Comparison of ENCODE assay signal across 11 cellular contexts in the genomic region with DNA sequence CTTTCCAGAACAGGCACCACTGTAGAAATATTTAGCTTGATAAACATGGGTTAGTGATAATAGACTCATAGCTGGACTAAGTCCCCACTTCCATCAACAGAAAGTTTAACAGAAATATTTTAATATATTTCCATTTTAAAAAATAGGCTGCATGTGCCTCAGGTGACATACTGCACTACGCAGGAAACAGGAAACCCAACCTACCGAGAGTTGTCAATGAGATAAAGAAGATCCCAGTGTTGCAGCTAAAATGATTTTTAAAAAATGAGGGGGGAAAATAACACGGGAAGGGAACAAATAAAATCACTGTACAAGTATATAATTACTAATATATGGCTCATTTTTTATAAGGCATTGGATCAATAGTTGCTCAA.
DNase-seq lines count a peak whose midpoint lies in the region; ATAC-seq, FAIRE-seq and TF ChIP-seq lines count a peak whose summit lies in the region.
"Had no signal": no experiment of that assay in that cellular context is flagged by ENCODE, and none has a peak within 500 bp of the region (broad histone marks: within the 10 kb centered on the region; RNA-seq: fewer than 3 reads in every experiment).

No MANE protein-coding gene starts in this region.

- peaks cover 9% of the 10 kb centered on the region for H3K79me2 ChIP-seq in endothelial cell of umbilical vein (ENCODE audit: control insufficient read depth, insufficient read depth, low read length)

- TSS peak; percentile 14 for BruUV-seq in endothelial cell of umbilical vein (replicated peaks; lab: Mats Ljungman, UMichigan)

- peaks cover 2% of the 10 kb centered on the region for H3K9me1 ChIP-seq in endothelial cell of umbilical vein (replicated peaks; ENCODE audit: control insufficient read depth, extremely low read depth, insufficient read depth, low read length)

- H3K27me3 ChIP-seq in right atrium auricular region (no peaks in the 10 kb centered on the region), endothelial cell of umbilical vein (ENCODE audit: control insufficient read depth in 2 of 2, insufficient read depth in 2 of 2, low read length in 2 of 2) (no peaks in the 10 kb centered on the region), H7 (ENCODE audit: control insufficient read depth, insufficient read depth, low read length) (no peaks in the 10 kb centered on the region)
- H3K27me3 ChIP-seq: BLaER1 treated with 17β-estradiol and CSF1 and Interleukin-3, amounts not matched to agents 10 nM and 100 nM; right lobe of liver had no signal

- H3K27ac ChIP-seq in right atrium auricular region (peak overlapping the region; percentile 54 to 68), KOPT-K1 (ENCODE audit: low read depth, low read length, poor library complexity, severe bottlenecking) (peak overlapping the region; percentile 76), endothelial cell of umbilical vein (ENCODE audit: insufficient read depth, low read depth, low read length) (peak overlapping the region; percentile 82), substantia nigra (ENCODE audit: low read depth, low read length, poor library complexity, severe bottlenecking) (no peak overlapping the region)
- H3K27ac ChIP-seq: right lobe of liver had no signal

- peak overlapping the region; percentile 54 for H3K4me2 ChIP-seq in endothelial cell of umbilical vein (ENCODE audit: insufficient read depth, low read length)

- H3K9me3 ChIP-seq in right atrium auricular region (no peaks in the 10 kb centered on the region), KOPT-K1 (ENCODE audit: insufficient read depth, low read length, poor library complexity, severe bottlenecking) (no peaks in the 10 kb centered on the region), endothelial cell of umbilical vein (replicated peaks; ENCODE audit: control insufficient read depth, insufficient read depth, low read length) (no peaks in the 10 kb centered on the region)
- H3K9me3 ChIP-seq: BLaER1 treated with 17β-estradiol and CSF1 and Interleukin-3, amounts not matched to agents 10 nM and 100 nM; right lobe of liver had no signal

- H3K4me1 ChIP-seq in right atrium auricular region (peaks cover 0 to 14% of the 10 kb centered on the region in 2 donors), endothelial cell of umbilical vein (ENCODE audit: control insufficient read depth, extremely low read depth, insufficient read depth, low read length) (peaks cover 52% of the 10 kb centered on the region)

- H3K4me3 ChIP-seq in right atrium auricular region (no peak overlapping the region), endothelial cell of umbilical vein (replicated peaks in 1 of 3; ENCODE audit: insufficient read depth in 1 of 3, low read depth in 1 of 3, low read length in 3 of 3) (peak overlapping the region in 1 of 3 experiments; percentile 44), H7 (ENCODE audit: insufficient read depth, low read depth, low read length) (no peak overlapping the region)
- H3K4me3 ChIP-seq: BLaER1 treated with 17β-estradiol and CSF1 and Interleukin-3, amounts not matched to agents 10 nM and 100 nM; right lobe of liver had no signal

- H3K9ac ChIP-seq in endothelial cell of umbilical vein (replicated peaks; ENCODE audit: extremely low read depth, insufficient read depth, low read length), result peak overlapping the region; percentile 73
- H3K9ac ChIP-seq: BLaER1 treated with 17β-estradiol and CSF1 and Interleukin-3, amounts not matched to agents 10 nM and 100 nM had no signal

- no peaks in the 10 kb centered on the region for H4K20me1 ChIP-seq in endothelial cell of umbilical vein (replicated peaks; ENCODE audit: control insufficient read depth, extremely low read depth, insufficient read depth, low read length)
- H4K20me1 ChIP-seq: BLaER1 treated with 17β-estradiol and CSF1 and Interleukin-3, amounts not matched to agents 10 nM and 100 nM had no signal

- DNase-seq in right atrium auricular region (ENCODE audit: low spot score), result no peak
- no peak for DNase-seq in left cardiac atrium
- DNase-seq in endothelial cell of umbilical vein (ENCODE audit: low read depth, low spot score), result no peak
- DNase-seq in substantia nigra (lab: John Stamatoyannopoulos, UW), result no peak
- no peak for DNase-seq in stimulated activated CD4-positive, alpha-beta T cell treated with anti-CD3 and anti-CD28 coated beads, Interleukin-12 subunit alpha, Interleukin-12 subunit beta, amount 100 ng/mL, for 4 hours
- no peak for DNase-seq in H7
- no peak for DNase-seq in hippocampal formation (lab: John Stamatoyannopoulos, UW)
- DNase-seq: NCI-H2029, right lobe of liver had no signal

- H2AFZ ChIP-seq in endothelial cell of umbilical vein (ENCODE audit: low read depth, low read length), result no peak overlapping the region

- intact Hi-C loops in left cardiac atrium (cut with DNase I) (no loop called here), endothelial cell of umbilical vein (cut with micrococcal nuclease) (no loop called here)

- TF ChIP-seq POLR2A in endothelial cell of umbilical vein (IDR thresholded peaks at IDR 0.05; ENCODE audit: low read depth, low read length), result no peak

- FAIRE-seq in endothelial cell of umbilical vein (lab: Jason Lieb, UNC), result no peak

- POLR2A ChIA-PET in endothelial cell of umbilical vein (lab: Charles Lee), result interaction anchor here (1.1 to 1.4 kb wide), 2 partner anchors 19 to 38 kb away, joined by 3 to 6 read pairs; no protein-coding TSS in a partner anchor

- TF ChIP-seq CTCF in right atrium auricular region (IDR thresholded peaks at IDR 0.05) (no peak), endothelial cell of umbilical vein (IDR thresholded peaks at IDR 0.05; ENCODE audit: extremely low read depth in 1 of 2, insufficient read depth in 1 of 2, low read depth in 1 of 2, low read length in 2 of 2) (no peak)

- CTCF ChIA-PET in endothelial cell of umbilical vein (lab: Charles Lee), result interaction anchor here (0.8 to 3.6 kb wide), 10 partner anchors 10 to 155 kb away, joined by 3 to 17 read pairs (median 5); a partner anchor contains a TSS

- ATAC-seq in left cardiac atrium, result no peak

- no peaks in the 10 kb centered on the region for H3K36me3 ChIP-seq in right atrium auricular region
- no peaks in the 10 kb centered on the region for H3K36me3 ChIP-seq in KOPT-K1 (ENCODE audit: insufficient read depth, low read length)
- peaks cover 0 to 4% of the 10 kb centered on the region in 2 experiments for H3K36me3 ChIP-seq in endothelial cell of umbilical vein (ENCODE audit: control insufficient read depth in 2 of 2, extremely low read depth in 1 of 2, insufficient read depth in 2 of 2, low read length in 2 of 2)
- H3K36me3 ChIP-seq in H7 (replicated peaks; ENCODE audit: control insufficient read depth, insufficient read depth, low read length), result peaks cover 1% of the 10 kb centered on the region; the same call in 1 of the 2 replicates
- H3K36me3 ChIP-seq: right lobe of liver had no signal

- dilution Hi-C loops in endothelial cell of umbilical vein (cut with MboI; ENCODE audit: extremely low pct_ligation_motif_present, low sequenced_read_pairs), result no loop called here

TF ChIP-seq in endothelial cell of umbilical vein, 7 proteins besides CTCF, POLR2A, EP300 and RAD21:
- TF ChIP-seq FOS (IDR thresholded peaks at IDR 0.05; ENCODE audit: borderline replicate concordance, insufficient read depth, low read length), result no peak
TF ChIP-seq in endothelial cell of umbilical vein: peak in this region for 0.
